In genomic region chr12:6612247-6612646, GRCh38 we compare ENCODE assay signal across 2 cellular contexts.
TF ChIP-seq lines count a peak whose summit lies in the region.

No MANE protein-coding gene starts in this region.

TF ChIP-seq in SK-N-SH, 30 proteins besides CTCF, POLR2A, EP300 and RAD21 (continued from another document):
- TF ChIP-seq USF1 (IDR thresholded peaks at IDR 0.05; ENCODE audit: borderline replicate concordance, low read depth) (no peak), SMC3 (IDR thresholded peaks at IDR 0.05; ENCODE audit: low read depth, low read length) (no peak), TCF12 (IDR thresholded peaks at IDR 0.05) (no peak), JUND (IDR thresholded peaks at IDR 0.05) (no peak), CHD2 (IDR thresholded peaks at IDR 0.05; ENCODE audit: low read length, partially characterized antibody) (no peak), TEAD4 (IDR thresholded peaks at IDR 0.05; ENCODE audit: borderline replicate concordance, insufficient read depth) (no peak), PBX3 (IDR thresholded peaks at IDR 0.05) (no peak), MAX (IDR thresholded peaks at IDR 0.05; ENCODE audit: low read depth) (no peak), ELF1 (IDR thresholded peaks at IDR 0.05) (no peak)

TF ChIP-seq in SK-N-SH treated with all-trans-retinoic acid at 6 μM for 48 hours, 23 proteins besides CTCF, POLR2A, EP300 and RAD21 (continued from another document):
- TF ChIP-seq POU6F1 (CRISPR knock-in tag; IDR thresholded peaks at IDR 0.05; ENCODE audit: borderline replicate concordance, low read depth) (no peak), TOX (CRISPR knock-in tag; IDR thresholded peaks at IDR 0.05; ENCODE audit: borderline replicate concordance) (no peak), PPARA (CRISPR knock-in tag; IDR thresholded peaks at IDR 0.05; ENCODE audit: borderline replicate concordance) (no peak), ISL1 (CRISPR knock-in tag; IDR thresholded peaks at IDR 0.05) (no peak), ZFP30 (CRISPR knock-in tag; IDR thresholded peaks at IDR 0.05) (no peak), ZC3H10 (CRISPR knock-in tag; IDR thresholded peaks at IDR 0.05) (no peak), RARB (CRISPR knock-in tag; IDR thresholded peaks at IDR 0.05) (no peak), ZFP3 (CRISPR knock-in tag; IDR thresholded peaks at IDR 0.05) (no peak)
